In the genomic region with DNA sequence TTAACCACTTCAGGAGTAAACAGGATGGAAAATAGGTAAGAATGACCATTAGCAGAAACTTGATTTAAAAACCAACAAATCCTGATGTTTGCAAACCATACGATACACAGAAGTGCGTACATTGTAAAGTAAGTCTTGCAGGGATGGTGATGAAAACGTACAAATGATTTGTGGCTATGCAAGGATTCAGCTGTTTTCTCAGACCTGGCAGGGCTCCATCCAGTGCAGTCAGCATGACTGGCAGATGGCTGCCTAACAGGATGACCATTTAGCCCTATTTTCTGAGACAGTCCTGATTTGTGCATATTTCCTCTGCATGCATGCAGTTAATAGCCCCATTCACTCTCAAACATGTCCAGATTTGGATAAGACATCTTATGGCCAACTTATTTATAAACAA, we compare ENCODE assay signal across 21 cellular contexts.
DNase-seq lines count a peak whose midpoint lies in the region; ATAC-seq, FAIRE-seq and TF ChIP-seq lines count a peak whose summit lies in the region.
"Had no signal": no experiment of that assay in that cellular context is flagged by ENCODE, and none has a peak within 500 bp of the region (broad histone marks: within the 10 kb centered on the region; RNA-seq: fewer than 3 reads in every experiment).

No MANE protein-coding gene starts in this region.

- peak; percentile 58 for FAIRE-seq in H54 (lab: Jason Lieb, UNC)
- FAIRE-seq: pancreas had no signal

- TF ChIP-seq POLR2A in H54 (IDR thresholded peaks at IDR 0.05; ENCODE audit: low read depth, low read length), result no peak

- no peaks in the 10 kb centered on the region for H3F3A ChIP-seq in smooth muscle cell (ENCODE audit: low read depth)

- H2AFZ ChIP-seq in smooth muscle cell (ENCODE audit: low read depth), result no peak overlapping the region
- H2AFZ ChIP-seq: hepatocyte had no signal

- no peak overlapping the region for H3K27ac ChIP-seq in smooth muscle cell (ENCODE audit: low read depth)
- H3K27ac ChIP-seq: hepatocyte, KMS-11, pancreas, skin epidermis had no signal

- no peak for TF ChIP-seq CTCF in foreskin fibroblast (IDR thresholded peaks at IDR 0.05; ENCODE audit: low read depth, low read length)
- no peak for TF ChIP-seq CTCF in smooth muscle cell (IDR thresholded peaks at IDR 0.05; ENCODE audit: borderline replicate concordance, insufficient read depth, poor library complexity, severe bottlenecking)

- no peaks in the 10 kb centered on the region for H3K79me2 ChIP-seq in smooth muscle cell (ENCODE audit: low read depth)
- H3K79me2 ChIP-seq: hepatocyte had no signal

- no peak overlapping the region for H3K4me2 ChIP-seq in smooth muscle cell
- H3K4me2 ChIP-seq: hepatocyte, KMS-11 had no signal

- in situ Hi-C loops in KBM-7 (cut with MboI; ENCODE audit: low pct_unique_long_range_greater_than_20kb, low sequenced_read_pairs), result no loop called here

- H3K36me3 ChIP-seq in smooth muscle cell (ENCODE audit: low read depth), result no peaks in the 10 kb centered on the region
- H3K36me3 ChIP-seq: pancreas had no signal

- ATAC-seq in SK-N-SH treated with all-trans-retinoic acid at 6 μM for 48 hours, result peak; percentile 55; the same call in 2 of the 3 replicates
- ATAC-seq in GM19463 (IDR thresholded peaks at IDR 0.05; ENCODE audit: unreplicated experiment), result no peak
- no peak for ATAC-seq in GM18873 (IDR thresholded peaks at IDR 0.05; ENCODE audit: low FRiP score, unreplicated experiment)
- ATAC-seq: pancreas had no signal

- H3K9me3 ChIP-seq in smooth muscle cell (replicated peaks; ENCODE audit: low read depth), result no peaks in the 10 kb centered on the region
- H3K9me3 ChIP-seq: pancreas had no signal

- H3K4me3 ChIP-seq in foreskin fibroblast (ENCODE audit: low read depth in 1 of 2, low read length in 2 of 2) (no peak overlapping the region), smooth muscle cell (no peak overlapping the region)
- H3K4me3 ChIP-seq: hepatocyte, pancreas, skin epidermis had no signal

- no peaks in the 10 kb centered on the region for H4K20me1 ChIP-seq in smooth muscle cell (ENCODE audit: low read depth)

- peak; percentile 0 for DNase-seq in COLO668 (lab: John Stamatoyannopoulos, UW; ENCODE audit: unreplicated experiment)
- DNase-seq in H54 (ENCODE audit: insufficient read length, low spot score), result no peak
- DNase-seq in foreskin fibroblast, result peak; percentile 44 to 68
- no peak for DNase-seq in KBM-7
- no peak for DNase-seq in smooth muscle cell (lab: John Stamatoyannopoulos, UW; ENCODE audit: unreplicated experiment)
- DNase-seq: activated CD4-positive, alpha-beta T cell treated with anti-CD3 and anti-CD28 coated beads, Interleukin-2, amount 10 ng/mL, durations not matched to agents 7 days and 5 days; activated T-cell treated with anti-CD3 and anti-CD28 coated beads, Interleukin-2, amount 50 U/mL, for 1 hour; central memory CD4-positive, alpha-beta T cell; DMS79; kidney glomerular epithelial cell; NCI-H187; NCI-H748 treated with DMSO at 0.1 percent for 48 hours; pancreas; Right ventricle myocardium superior; stimulated activated naive CD4-positive, alpha-beta T cell treated with Interleukin-2 at 50 U/mL for 16 hours had no signal

- H3K9ac ChIP-seq in smooth muscle cell (ENCODE audit: low read depth), result no peak overlapping the region
- H3K9ac ChIP-seq: KMS-11 had no signal

- H3K4me1 ChIP-seq in smooth muscle cell (ENCODE audit: low read depth), result no peaks in the 10 kb centered on the region
- H3K4me1 ChIP-seq: pancreas had no signal

- WGBS in smooth muscle cell (ENCODE audit: low lambda C conversion rate), result 84% methylated on average over 3 of the region's 3 CpGs

- no peaks in the 10 kb centered on the region for H3K27me3 ChIP-seq in smooth muscle cell (ENCODE audit: low read depth)
- H3K27me3 ChIP-seq: hepatocyte, pancreas had no signal

TF ChIP-seq in SK-N-SH treated with all-trans-retinoic acid at 6 μM for 48 hours, 23 proteins besides CTCF, POLR2A, EP300 and RAD21:
- TF ChIP-seq, protein P1, sequence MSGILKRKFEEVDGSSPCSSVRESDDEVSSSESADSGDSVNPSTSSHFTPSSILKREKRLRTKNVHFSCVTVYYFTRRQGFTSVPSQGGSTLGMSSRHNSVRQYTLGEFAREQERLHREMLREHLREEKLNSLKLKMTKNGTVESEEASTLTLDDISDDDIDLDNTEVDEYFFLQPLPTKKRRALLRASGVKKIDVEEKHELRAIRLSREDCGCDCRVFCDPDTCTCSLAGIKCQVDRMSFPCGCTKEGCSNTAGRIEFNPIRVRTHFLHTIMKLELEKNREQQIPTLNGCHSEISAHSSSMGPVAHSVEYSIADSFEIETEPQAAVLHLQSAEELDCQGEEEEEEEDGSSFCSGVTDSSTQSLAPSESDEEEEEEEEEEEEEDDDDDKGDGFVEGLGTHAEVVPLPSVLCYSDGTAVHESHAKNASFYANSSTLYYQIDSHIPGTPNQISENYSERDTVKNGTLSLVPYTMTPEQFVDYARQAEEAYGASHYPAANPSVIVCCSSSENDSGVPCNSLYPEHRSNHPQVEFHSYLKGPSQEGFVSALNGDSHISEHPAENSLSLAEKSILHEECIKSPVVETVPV (CRISPR knock-in tag; IDR thresholded peaks at IDR 0.05), result no peak
- TF ChIP-seq ARNTL (CRISPR knock-in tag; IDR thresholded peaks at IDR 0.05; ENCODE audit: borderline replicate concordance, low read depth) (no peak), TCF4 (CRISPR knock-in tag; IDR thresholded peaks at IDR 0.05; ENCODE audit: borderline replicate concordance) (no peak), RARB (CRISPR knock-in tag; IDR thresholded peaks at IDR 0.05) (no peak), ZFP30 (CRISPR knock-in tag; IDR thresholded peaks at IDR 0.05) (no peak)
- TF ChIP-seq, protein P2, sequence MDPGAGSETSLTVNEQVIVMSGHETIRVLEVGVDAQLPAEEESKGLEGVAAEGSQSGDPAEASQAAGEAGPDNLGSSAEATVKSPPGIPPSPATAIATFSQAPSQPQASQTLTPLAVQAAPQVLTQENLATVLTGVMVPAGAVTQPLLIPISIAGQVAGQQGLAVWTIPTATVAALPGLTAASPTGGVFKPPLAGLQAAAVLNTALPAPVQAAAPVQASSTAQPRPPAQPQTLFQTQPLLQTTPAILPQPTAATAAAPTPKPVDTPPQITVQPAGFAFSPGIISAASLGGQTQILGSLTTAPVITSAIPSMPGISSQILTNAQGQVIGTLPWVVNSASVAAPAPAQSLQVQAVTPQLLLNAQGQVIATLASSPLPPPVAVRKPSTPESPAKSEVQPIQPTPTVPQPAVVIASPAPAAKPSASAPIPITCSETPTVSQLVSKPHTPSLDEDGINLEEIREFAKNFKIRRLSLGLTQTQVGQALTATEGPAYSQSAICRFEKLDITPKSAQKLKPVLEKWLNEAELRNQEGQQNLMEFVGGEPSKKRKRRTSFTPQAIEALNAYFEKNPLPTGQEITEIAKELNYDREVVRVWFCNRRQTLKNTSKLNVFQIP (CRISPR knock-in tag; IDR thresholded peaks at IDR 0.05; ENCODE audit: borderline replicate concordance, low read depth), result no peak

Comparison
In these comparisons a context has a peak if more than half of its experiments do, and no peak if none do; other contexts are left out.
1. DNase-seq: peak in COLO668 (single experiment) and foreskin fibroblast (2 of 2); none in H54 (single experiment), KBM-7 (single experiment) and smooth muscle cell (single experiment).